Comparison of ENCODE assay signal across 25 cellular contexts in the genomic region with DNA sequence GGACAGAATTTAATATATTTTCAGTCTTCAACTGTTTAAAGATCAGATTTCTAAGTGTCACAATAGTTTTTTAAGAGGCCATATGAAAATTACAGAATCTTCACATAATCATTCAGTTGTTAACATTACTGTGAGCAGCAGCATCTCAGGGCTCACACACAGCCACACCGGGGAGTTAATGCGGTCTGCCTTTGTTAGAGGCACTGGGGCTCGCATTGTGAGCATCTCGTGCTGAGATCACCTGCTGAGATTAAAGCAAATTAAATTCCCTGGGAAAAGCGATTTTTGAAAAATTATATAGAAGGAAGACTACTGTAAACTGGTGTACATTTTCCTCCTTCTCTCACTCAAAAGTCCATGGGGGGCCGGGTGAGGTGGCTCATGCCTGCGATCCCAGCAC. TPM values are rescaled to one million over a fixed set of nuclear protein-coding genes. Genes with fewer than 3 reads are reported as not detected.
DNase-seq lines count a peak whose midpoint lies in the region; ATAC-seq, FAIRE-seq and TF ChIP-seq lines count a peak whose summit lies in the region.
"Had no signal": no experiment of that assay in that cellular context is flagged by ENCODE, and none has a peak within 500 bp of the region (broad histone marks: within the 10 kb centered on the region; RNA-seq: fewer than 3 reads in every experiment).

No MANE protein-coding gene starts in this region.

- H3K27me3 Mint-ChIP-seq in GM23338 (ENCODE audit: insufficient read depth, low read depth, poor library complexity) = peaks cover 10% of the 10 kb centered on the region

- H3K4me2 ChIP-seq in GM23338 = no peak overlapping the region
- H3K4me2 ChIP-seq in neural cell (ENCODE audit: low read length) = peak overlapping the region; percentile 19
- H3K4me2 ChIP-seq: A549 had no signal

- H3K27me3 ChIP-seq in GM23338 (ENCODE audit: insufficient read depth) (peaks cover 15% of the 10 kb centered on the region), neural cell (ENCODE audit: insufficient read depth, low read depth, low read length) (no peaks in the 10 kb centered on the region), pancreas (peaks cover 0 to 3% (median 0%) of the 10 kb centered on the region in 4 donors)

- H3K4me1 Mint-ChIP-seq in GM23338 = peaks cover 24% of the 10 kb centered on the region

- H4K20me1 ChIP-seq in GM23338 (replicated peaks; ENCODE audit: insufficient read depth) = no peaks in the 10 kb centered on the region
- no peaks in the 10 kb centered on the region for H4K20me1 ChIP-seq in neural cell (ENCODE audit: insufficient read depth)

- H3K27ac Mint-ChIP-seq in GM23338 = no peak overlapping the region

- H3K4me3 ChIP-seq in GM23338 (no peak overlapping the region), neural cell (ENCODE audit: low read length) (peak overlapping the region; percentile 22), pancreas (no peak overlapping the region)
- H3K4me3 ChIP-seq: A549, SK-N-MC had no signal

- peak overlapping the region; percentile 19 for H3K9ac ChIP-seq in neural cell (ENCODE audit: low read length)

- no peak for FAIRE-seq in pancreas (lab: Jason Lieb, UNC)
- FAIRE-seq: A549 had no signal

- H3F3A ChIP-seq in GM23338 (replicated peaks; ENCODE audit: low read depth) = no peaks in the 10 kb centered on the region
- no peaks in the 10 kb centered on the region for H3F3A ChIP-seq in neural cell (ENCODE audit: insufficient read depth, low read length, poor library complexity, severe bottlenecking)

- H3K36me3 Mint-ChIP-seq in GM23338 (ENCODE audit: low read depth) = peaks cover 5% of the 10 kb centered on the region; the same call in 1 of the 3 replicates

- no peak for TF ChIP-seq EP300 in neural cell (conservative IDR thresholded peaks at IDR 0.05; ENCODE audit: poor library complexity, severe bottlenecking)

- H3K27ac ChIP-seq in GM23338 (ENCODE audit: low read depth) = no peak overlapping the region
- H3K27ac ChIP-seq in neural cell (ENCODE audit: low read length) = no peak overlapping the region
- no peak overlapping the region for H3K27ac ChIP-seq in pancreas
- H3K27ac ChIP-seq: A549, HL-60, RWPE1, SK-N-MC had no signal

- H3K4me1 ChIP-seq in GM23338 (ENCODE audit: insufficient read depth) (peaks cover 16% of the 10 kb centered on the region), pancreas (no peaks in the 10 kb centered on the region)
- H3K4me1 ChIP-seq: A549, BE2C had no signal

- ATAC-seq in GM23338 = peak; percentile 78
- no peak for ATAC-seq in GM18517 (IDR thresholded peaks at IDR 0.05; ENCODE audit: unreplicated experiment)
- ATAC-seq in pancreas = no peak
- ATAC-seq: A549 had no signal

- H3K4me3 Mint-ChIP-seq in GM23338 = no peak overlapping the region

- TF ChIP-seq RAD21 in neural cell (conservative IDR thresholded peaks at IDR 0.05) = no peak

- H3K79me2 ChIP-seq in GM23338 (replicated peaks; ENCODE audit: insufficient read depth) = no peaks in the 10 kb centered on the region
- H3K79me2 ChIP-seq in neural cell (replicated peaks; ENCODE audit: insufficient read depth, low read length) = no peaks in the 10 kb centered on the region

- no peaks in the 10 kb centered on the region for H3K9me3 ChIP-seq in neural cell (ENCODE audit: low read length)
- H3K9me3 ChIP-seq in pancreas = no peaks in the 10 kb centered on the region
- H3K9me3 ChIP-seq: A549, BE2C had no signal

- H3K9me2 ChIP-seq in GM23338 (ENCODE audit: insufficient read depth) (0 out of 2 replicates have a peak, but pooled peaks cover 8% of the 10 kb centered on the region), neural cell (ENCODE audit: insufficient read depth, low read length) (no peaks in the 10 kb centered on the region)

- DNase-seq in GM23338 (ENCODE audit: low spot score) = peak; percentile 43
- DNase-seq in NCI-H1092 treated with DMSO at 0.1 percent for 48 hours (lab: John Stamatoyannopoulos, UW) = peak; percentile 9
- DNase-seq in NCI-H2227 treated with DMSO at 0.1 percent for 48 hours (lab: John Stamatoyannopoulos, UW) = peak; percentile 57
- DNase-seq in NCI-H2196 treated with DMSO at 0.1 percent for 48 hours (lab: John Stamatoyannopoulos, UW; ENCODE audit: unreplicated experiment) = no peak
- DNase-seq in pancreas = no peak
- DNase-seq: BE2C; DMS79; H9; KBM-7; MM.1S; NCI-H1105; NCI-H1694; NCI-H446 treated with DMSO at 0.1 percent for 48 hours; NCI-H526 treated with DMSO at 0.1 percent for 48 hours; NK-92 treated with Interleukin-12 subunit alpha and Interleukin-12 subunit beta, amount 100 ng/mL, for 24 hours; SHP77 treated with DMSO at 0.1 percent for 48 hours; SW 1271; T-helper 2 cell had no signal

- H2AFZ ChIP-seq in GM23338 (no peak overlapping the region), neural cell (ENCODE audit: low read depth, low read length) (peak overlapping the region; percentile 7)

- intact Hi-C loops in pancreas (cut with DNase I) = no loop called here

- 23 to 31% methylated on average over 7 of the region's 7 CpGs for WGBS in pancreas, 2 donors

- no peak for TF ChIP-seq CTCF in GM23338 (conservative IDR thresholded peaks at IDR 0.05; ENCODE audit: low read depth in 2 of 2)
- no peak for TF ChIP-seq CTCF in neural cell (IDR thresholded peaks at IDR 0.05; ENCODE audit: poor library complexity, severe bottlenecking)
- no peak for TF ChIP-seq CTCF in pancreas (IDR thresholded peaks at IDR 0.05)

- peaks cover 12% of the 10 kb centered on the region for H3K9me3 Mint-ChIP-seq in GM23338

- H3K36me3 ChIP-seq in GM23338 (ENCODE audit: insufficient read depth) = no peaks in the 10 kb centered on the region
- no peaks in the 10 kb centered on the region for H3K36me3 ChIP-seq in neural cell (ENCODE audit: insufficient read depth, low read length)
- H3K36me3 ChIP-seq in pancreas = no peaks in the 10 kb centered on the region
- H3K36me3 ChIP-seq: BE2C had no signal

TF ChIP-seq in GM23338, 12 proteins besides CTCF, POLR2A, EP300 and RAD21 (continues in another document):
- no peak for TF ChIP-seq STAT1 (IDR thresholded peaks at IDR 0.05; ENCODE audit: unreplicated experiment)
- TF ChIP-seq, protein P1, sequence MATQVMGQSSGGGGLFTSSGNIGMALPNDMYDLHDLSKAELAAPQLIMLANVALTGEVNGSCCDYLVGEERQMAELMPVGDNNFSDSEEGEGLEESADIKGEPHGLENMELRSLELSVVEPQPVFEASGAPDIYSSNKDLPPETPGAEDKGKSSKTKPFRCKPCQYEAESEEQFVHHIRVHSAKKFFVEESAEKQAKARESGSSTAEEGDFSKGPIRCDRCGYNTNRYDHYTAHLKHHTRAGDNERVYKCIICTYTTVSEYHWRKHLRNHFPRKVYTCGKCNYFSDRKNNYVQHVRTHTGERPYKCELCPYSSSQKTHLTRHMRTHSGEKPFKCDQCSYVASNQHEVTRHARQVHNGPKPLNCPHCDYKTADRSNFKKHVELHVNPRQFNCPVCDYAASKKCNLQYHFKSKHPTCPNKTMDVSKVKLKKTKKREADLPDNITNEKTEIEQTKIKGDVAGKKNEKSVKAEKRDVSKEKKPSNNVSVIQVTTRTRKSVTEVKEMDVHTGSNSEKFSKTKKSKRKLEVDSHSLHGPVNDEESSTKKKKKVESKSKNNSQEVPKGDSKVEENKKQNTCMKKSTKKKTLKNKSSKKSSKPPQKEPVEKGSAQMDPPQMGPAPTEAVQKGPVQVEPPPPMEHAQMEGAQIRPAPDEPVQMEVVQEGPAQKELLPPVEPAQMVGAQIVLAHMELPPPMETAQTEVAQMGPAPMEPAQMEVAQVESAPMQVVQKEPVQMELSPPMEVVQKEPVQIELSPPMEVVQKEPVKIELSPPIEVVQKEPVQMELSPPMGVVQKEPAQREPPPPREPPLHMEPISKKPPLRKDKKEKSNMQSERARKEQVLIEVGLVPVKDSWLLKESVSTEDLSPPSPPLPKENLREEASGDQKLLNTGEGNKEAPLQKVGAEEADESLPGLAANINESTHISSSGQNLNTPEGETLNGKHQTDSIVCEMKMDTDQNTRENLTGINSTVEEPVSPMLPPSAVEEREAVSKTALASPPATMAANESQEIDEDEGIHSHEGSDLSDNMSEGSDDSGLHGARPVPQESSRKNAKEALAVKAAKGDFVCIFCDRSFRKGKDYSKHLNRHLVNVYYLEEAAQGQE (IDR thresholded peaks at IDR 0.05; ENCODE audit: unreplicated experiment) = no peak
- no peak for TF ChIP-seq POLR2AphosphoS5 (IDR thresholded peaks at IDR 0.05; ENCODE audit: low read depth)

TF ChIP-seq in neural cell, 6 proteins besides CTCF, POLR2A, EP300 and RAD21 (continues in another document):
- no peak for TF ChIP-seq SMC3 (conservative IDR thresholded peaks at IDR 0.05; ENCODE audit: poor library complexity)
- TF ChIP-seq POLR2AphosphoS5 (IDR thresholded peaks at IDR 0.05) = no peak
- no peak for TF ChIP-seq MXI1 (conservative IDR thresholded peaks at IDR 0.05; ENCODE audit: poor library complexity, severe bottlenecking)
- no peak for TF ChIP-seq TAF1 (IDR thresholded peaks at IDR 0.05; ENCODE audit: low read depth)
- TF ChIP-seq, protein P1 (IDR thresholded peaks at IDR 0.05; ENCODE audit: borderline replicate concordance) = no peak

RNA-seq across cellular contexts. Expression of a gene that starts 16.6 kb away (rescaled TPM):
- not detected in 2 replicates for total RNA-seq in GM23338 (2014; rRNA removed; shearing (Covaris generic))
- 0.12 and 0.13 TPM in 2 replicates for polyA plus RNA-seq in GM23338 (2016; fragmentation: Nextera tagmentation; extraction: Ambion mirVana)
- 6.6 and 6.7 TPM in 2 replicates for polyA plus RNA-seq in neural cell
- polyA minus RNA-seq in neural cell = 9.1 and 9.7 TPM in 2 replicates
- not detected for total RNA-seq in pancreas
- under 1 TPM in 1 of 2 donors, not detected in 1; 0.05 TPM for polyA plus RNA-seq in pancreas
- total RNA-seq: H9, HT-29 had no signal
- polyA plus RNA-seq: A549 had no signal

Comparison
In these comparisons a context has a peak if more than half of its experiments do, and no peak if none do; other contexts are left out.
1. DNase-seq: peak in GM23338 (single experiment), NCI-H1092 treated with DMSO at 0.1 percent for 48 hours (single experiment) and NCI-H2227 treated with DMSO at 0.1 percent for 48 hours (single experiment); none in NCI-H2196 treated with DMSO at 0.1 percent for 48 hours (single experiment) and pancreas (0 of 6).